25 cellular contexts compared by ENCODE assay signal in genomic region chr11:19763315-19763714, GRCh38.
"Had no signal": no experiment of that assay in that cellular context is flagged by ENCODE, and none has a peak within 500 bp of the region (broad histone marks: within the 10 kb centered on the region; RNA-seq: fewer than 3 reads in every experiment).

No MANE protein-coding gene starts in this region.

- H3K27ac Mint-ChIP-seq: activated CD8-positive, alpha-beta T cell treated with anti-CD3 and anti-CD28 coated beads, Interleukin-2, amount 10 ng/mL, durations not matched to agents 7 days and 5 days; activated naive CD4-positive, alpha-beta T cell treated with anti-CD3 and anti-CD28 coated beads, Interleukin-2, amount 50 U/mL, for 24 hours; dendritic cell treated with granulocyte-macrophage colony-stimulating factor and Interleukin-4, amounts not matched to agents 40 ng/mL and 50 ng/mL, for 4 days; immature natural killer cell; natural killer cell treated with Interleukin-12 subunit alpha and Interleukin-12 subunit beta and Interleukin-15 and Interleukin-18, amount 100 ng/mL, for 72 hours; T-cell; T-helper 2 cell treated with Interferon-gamma antibody and Interleukin-4, amounts not matched to agents 5 μg/mL and 100 μg/mL, for 36 hours had no signal

- H3K4me3 ChIP-seq: left lung, lung, ovary, psoas muscle, right atrium auricular region, suprapubic skin, transverse colon had no signal

- DNase-seq: activated CD4-positive, alpha-beta T cell treated with anti-CD3 and anti-CD28 coated beads, Interleukin-2, amount 50 U/mL, for 1 hour; activated CD4-positive, CD25-positive, alpha-beta regulatory T cell treated with anti-CD3 and anti-CD28 coated beads, Interleukin-2, amount 50 U/mL, for 72 hours; activated CD8-positive, alpha-beta T cell treated with anti-CD3 and anti-CD28 coated beads, Interleukin-2, amount 10 ng/mL, durations not matched to agents 7 days and 5 days; activated gamma-delta T cell treated with Interleukin-2 at 50 U/mL for 16 hours; anterior cingulate cortex; cerebellar nuclear complex; effector CD8-positive, alpha-beta T cell; foreskin melanocyte; immature natural killer cell; left lung; ovary; psoas muscle; stimulated activated CD4-positive, alpha-beta T cell treated with anti-CD3 and anti-CD28 coated beads, Interleukin-12 subunit alpha, Interleukin-12 subunit beta, amount 100 ng/mL, for 4 hours; stimulated activated CD4-positive, alpha-beta T cell treated with anti-CD3 and anti-CD28 coated beads, Interleukin-1b, Interleukin-23, amount 100 ng/mL, for 48 hours; stimulated activated naive CD8-positive, alpha-beta T cell treated with anti-CD3 and anti-CD28 coated beads, Interleukin-15, amount 100 ng/mL, for 72 hours; T-cell; transverse colon; WERI-Rb-1 had no signal

- H3K4me1 ChIP-seq: psoas muscle, suprapubic skin had no signal

- H3K36me3 Mint-ChIP-seq: activated naive CD4-positive, alpha-beta T cell treated with anti-CD3 and anti-CD28 coated beads, Interleukin-2, amount 50 U/mL, for 24 hours; immature natural killer cell; natural killer cell treated with Interleukin-12 subunit alpha and Interleukin-12 subunit beta and Interleukin-15 and Interleukin-18, amount 100 ng/mL, for 72 hours; T-cell had no signal

- H3K9me3 Mint-ChIP-seq: activated naive CD4-positive, alpha-beta T cell treated with anti-CD3 and anti-CD28 coated beads, Interleukin-2, amount 50 U/mL, for 24 hours; dendritic cell treated with granulocyte-macrophage colony-stimulating factor and Interleukin-4, amounts not matched to agents 40 ng/mL and 50 ng/mL, for 4 days; immature natural killer cell; natural killer cell treated with Interleukin-12 subunit alpha and Interleukin-12 subunit beta and Interleukin-15 and Interleukin-18, amount 100 ng/mL, for 72 hours; stimulated activated naive CD8-positive, alpha-beta T cell treated with anti-CD3 and anti-CD28 coated beads, Interleukin-15, amount 100 ng/mL, for 72 hours; T-cell; T-helper 2 cell treated with Interferon-gamma antibody and Interleukin-4, amounts not matched to agents 5 μg/mL and 100 μg/mL, for 36 hours had no signal

- ATAC-seq: activated CD8-positive, alpha-beta T cell treated with anti-CD3 and anti-CD28 coated beads, Interleukin-2, amount 10 ng/mL, durations not matched to agents 7 days and 5 days; left lung; natural killer cell treated with Interleukin-12 subunit alpha and Interleukin-12 subunit beta and Interleukin-15 and Interleukin-18, amount 100 ng/mL, for 72 hours; psoas muscle; stimulated activated naive CD8-positive, alpha-beta T cell treated with anti-CD3 and anti-CD28 coated beads, Interleukin-15, amount 100 ng/mL, for 72 hours; T-cell had no signal

- H3K27me3 ChIP-seq: left lung, ovary, right atrium auricular region, suprapubic skin, transverse colon had no signal

- H3K9me3 ChIP-seq: left lung, ovary, psoas muscle, right atrium auricular region, suprapubic skin, transverse colon had no signal

- H3K4me3 Mint-ChIP-seq: activated CD8-positive, alpha-beta T cell treated with anti-CD3 and anti-CD28 coated beads, Interleukin-2, amount 10 ng/mL, durations not matched to agents 7 days and 5 days; activated naive CD4-positive, alpha-beta T cell treated with anti-CD3 and anti-CD28 coated beads, Interleukin-2, amount 50 U/mL, for 24 hours; dendritic cell treated with granulocyte-macrophage colony-stimulating factor and Interleukin-4, amounts not matched to agents 40 ng/mL and 50 ng/mL, for 4 days; immature natural killer cell; natural killer cell treated with Interleukin-12 subunit alpha and Interleukin-12 subunit beta and Interleukin-15 and Interleukin-18, amount 100 ng/mL, for 72 hours; stimulated activated naive CD8-positive, alpha-beta T cell treated with anti-CD3 and anti-CD28 coated beads, Interleukin-15, amount 100 ng/mL, for 72 hours; T-cell; T-helper 2 cell treated with Interferon-gamma antibody and Interleukin-4, amounts not matched to agents 5 μg/mL and 100 μg/mL, for 36 hours had no signal

- H3K4me1 Mint-ChIP-seq: activated naive CD4-positive, alpha-beta T cell treated with anti-CD3 and anti-CD28 coated beads, Interleukin-2, amount 50 U/mL, for 24 hours; immature natural killer cell; stimulated activated naive CD8-positive, alpha-beta T cell treated with anti-CD3 and anti-CD28 coated beads, Interleukin-15, amount 100 ng/mL, for 72 hours; T-cell had no signal

- H3K36me3 ChIP-seq: left lung, ovary, right atrium auricular region, suprapubic skin, transverse colon, WERI-Rb-1 had no signal

- H3K27ac ChIP-seq: left lung, ovary, psoas muscle, right atrium auricular region, suprapubic skin, transverse colon, WERI-Rb-1 had no signal
